ENCODE assay signal across 10 cellular contexts in genomic region chr3:193416629-193417028, GRCh38. TPM values are rescaled to one million over a fixed set of nuclear protein-coding genes. Genes with fewer than 3 reads are reported as not detected.
"Had no signal": no experiment of that assay in that cellular context is flagged by ENCODE, and none has a peak within 500 bp of the region (broad histone marks: within the 10 kb centered on the region; RNA-seq: fewer than 3 reads in every experiment).

No MANE protein-coding gene starts in this region.

- H3K27ac Mint-ChIP-seq: GM23338, H9, HFFc6 had no signal

- DNase-seq: GM23248, GOT3, H7, H9, HCEC 1CT, HFFc6 had no signal

- H3K4me3 ChIP-seq: GM23248, GM23338, HAP-1 had no signal

- H3K4me1 ChIP-seq: HAP-1 had no signal

- H3K27ac ChIP-seq: GM23248 had no signal

- H3K9me3 ChIP-seq: HAP-1 had no signal

- ATAC-seq: GM23338, HCT116 had no signal

- H3K36me3 ChIP-seq: HAP-1 had no signal

- H3K4me3 Mint-ChIP-seq: GM23338, H9, HFFc6 had no signal

RNA-seq across cellular contexts. Expression of gene ATP13A5, which starts 38.1 kb away (rescaled TPM):
- total RNA-seq: GM23248, GM23338, H1, H9, HFFc6 had no signal
